ENCODE assay signal across 16 cellular contexts in the genomic region with DNA sequence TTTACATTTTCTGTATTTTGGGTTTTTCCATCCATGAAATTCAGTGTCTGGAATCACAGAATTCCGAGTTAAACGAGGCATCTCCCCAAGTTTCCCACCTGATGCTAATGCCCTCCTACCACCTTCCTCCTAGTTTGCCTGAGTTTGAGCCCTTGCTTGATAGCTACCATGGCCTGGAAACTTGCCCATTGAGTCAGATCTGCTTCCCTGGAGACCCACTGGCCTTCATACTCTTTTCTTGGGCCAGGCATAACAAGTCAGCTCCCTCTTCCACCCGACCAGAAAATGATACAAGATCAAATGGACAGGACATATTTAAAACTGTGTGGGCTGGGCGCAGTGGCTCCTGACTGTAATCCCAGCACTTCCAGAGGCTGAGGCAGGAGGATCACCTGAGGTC. TPM values are rescaled to one million over a fixed set of nuclear protein-coding genes. Genes with fewer than 3 reads are reported as not detected.
DNase-seq lines count a peak whose midpoint lies in the region; ATAC-seq and TF ChIP-seq lines count a peak whose summit lies in the region.
"Had no signal": no experiment of that assay in that cellular context is flagged by ENCODE, and none has a peak within 500 bp of the region (broad histone marks: within the 10 kb centered on the region; RNA-seq: fewer than 3 reads in every experiment).

No MANE protein-coding gene starts in this region.

- H3K27ac Mint-ChIP-seq in activated T-cell treated with anti-CD3 and anti-CD28 coated beads, Interleukin-2, amount 50 U/mL, for 24 hours = peak overlapping the region; percentile 23
- peak overlapping the region; percentile 12 for H3K27ac Mint-ChIP-seq in central memory CD8-positive, alpha-beta T cell (ENCODE audit: low read depth)
- H3K27ac Mint-ChIP-seq: CD8-positive, alpha-beta T cell had no signal

- no peak overlapping the region for H3K27ac ChIP-seq in osteoblast (ENCODE audit: low read depth, low read length)
- H3K27ac ChIP-seq in effector memory CD4-positive, alpha-beta T cell (ENCODE audit: insufficient read depth, low read length, poor library complexity, severe bottlenecking) = no peak overlapping the region
- H3K27ac ChIP-seq: 22Rv1, GM23248 had no signal

- no peaks in the 10 kb centered on the region for H3K27me3 Mint-ChIP-seq in activated T-cell treated with anti-CD3 and anti-CD28 coated beads, Interleukin-2, amount 50 U/mL, for 24 hours
- no peaks in the 10 kb centered on the region for H3K27me3 Mint-ChIP-seq in central memory CD8-positive, alpha-beta T cell

- no peak for ATAC-seq in central memory CD8-positive, alpha-beta T cell (replicated peaks; ENCODE audit: extremely low read depth, poor library complexity, severe bottlenecking)
- no peak for ATAC-seq in HG03565 (IDR thresholded peaks at IDR 0.05; ENCODE audit: unreplicated experiment)
- ATAC-seq: CD8-positive, alpha-beta T cell; HCT116 had no signal

- H4K20me1 ChIP-seq in osteoblast (ENCODE audit: insufficient read depth, low read length) = peaks cover 6% of the 10 kb centered on the region

- H3K9me3 Mint-ChIP-seq in activated T-cell treated with anti-CD3 and anti-CD28 coated beads, Interleukin-2, amount 50 U/mL, for 24 hours = no peaks in the 10 kb centered on the region
- H3K9me3 Mint-ChIP-seq in central memory CD8-positive, alpha-beta T cell = no peaks in the 10 kb centered on the region
- H3K9me3 Mint-ChIP-seq: CD14-positive monocyte; CD8-positive, alpha-beta T cell had no signal

- H3K4me2 ChIP-seq in osteoblast (ENCODE audit: insufficient read depth, low read length) = no peak overlapping the region

- TF ChIP-seq CTCF in osteoblast (IDR thresholded peaks at IDR 0.05; ENCODE audit: extremely low read depth, low read depth, low read length) = no peak

- H3K4me1 Mint-ChIP-seq in activated T-cell treated with anti-CD3 and anti-CD28 coated beads, Interleukin-2, amount 50 U/mL, for 24 hours (ENCODE audit: low read depth) = peaks cover 3% of the 10 kb centered on the region
- peaks cover 26% of the 10 kb centered on the region for H3K4me1 Mint-ChIP-seq in central memory CD8-positive, alpha-beta T cell

- H2AFZ ChIP-seq in osteoblast (ENCODE audit: low read length) = no peak overlapping the region
- H2AFZ ChIP-seq: GM23248 had no signal

- no peaks in the 10 kb centered on the region for H3K4me1 ChIP-seq in osteoblast (ENCODE audit: insufficient read depth, low read length)
- H3K4me1 ChIP-seq in effector memory CD4-positive, alpha-beta T cell (ENCODE audit: control insufficient read depth, insufficient read depth, low read length, poor library complexity, severe bottlenecking) = no peaks in the 10 kb centered on the region

- H3K36me3 Mint-ChIP-seq in activated T-cell treated with anti-CD3 and anti-CD28 coated beads, Interleukin-2, amount 50 U/mL, for 24 hours (ENCODE audit: low read depth) = peaks cover 95% of the 10 kb centered on the region
- H3K36me3 Mint-ChIP-seq in central memory CD8-positive, alpha-beta T cell (ENCODE audit: insufficient read depth) = peaks cover 63% of the 10 kb centered on the region

- no peaks in the 10 kb centered on the region for H3K27me3 ChIP-seq in osteoblast (ENCODE audit: insufficient read depth, low read length)
- no peaks in the 10 kb centered on the region for H3K27me3 ChIP-seq in effector memory CD4-positive, alpha-beta T cell (replicated peaks; ENCODE audit: control insufficient read depth, insufficient read depth, low read length, poor library complexity, severe bottlenecking)

- no peak for DNase-seq in activated T-cell treated with anti-CD3 and anti-CD28 coated beads, Interleukin-2, amount 50 U/mL, for 24 hours
- DNase-seq in activated T-cell treated with anti-CD3 and anti-CD28 coated beads, Interleukin-2, amount 50 U/mL, for 48 hours = no peak
- no peak for DNase-seq in central memory CD8-positive, alpha-beta T cell (ENCODE audit: low spot score in 2 of 2)
- peak; percentile 52 for DNase-seq in fibroblast of peridontal ligament (ENCODE audit: extremely low read depth)
- peak; percentile 89 for DNase-seq in osteoblast (ENCODE audit: insufficient read length, low spot score, missing footprints)
- DNase-seq in effector memory CD4-positive, alpha-beta T cell = no peak
- no peak for DNase-seq in activated CD4-positive, alpha-beta T cell treated with anti-CD3 and anti-CD28 coated beads, Interleukin-2, amount 50 U/mL, for 48 hours
- DNase-seq: CD8-positive, alpha-beta T cell; COR-L47; DMS53; GM23248 had no signal

- no peaks in the 10 kb centered on the region for H3K9me3 ChIP-seq in osteoblast (ENCODE audit: low read depth, low read length)
- H3K9me3 ChIP-seq in effector memory CD4-positive, alpha-beta T cell (ENCODE audit: control insufficient read depth, low read length) = no peaks in the 10 kb centered on the region

- H3K36me3 ChIP-seq in osteoblast (ENCODE audit: insufficient read depth, low read length) = peaks cover 74% of the 10 kb centered on the region
- peaks cover 75% of the 10 kb centered on the region for H3K36me3 ChIP-seq in effector memory CD4-positive, alpha-beta T cell (ENCODE audit: control insufficient read depth, insufficient read depth, low read length)

- H3K79me2 ChIP-seq in osteoblast (ENCODE audit: insufficient read depth, low read length) = no peaks in the 10 kb centered on the region

- no peak overlapping the region for H3K4me3 ChIP-seq in osteoblast (ENCODE audit: insufficient read depth, low read length)
- no peak overlapping the region for H3K4me3 ChIP-seq in effector memory CD4-positive, alpha-beta T cell (ENCODE audit: insufficient read depth, low read depth, low read length, poor library complexity, severe bottlenecking)
- H3K4me3 ChIP-seq: GM23248 had no signal

- H3K4me3 Mint-ChIP-seq in activated T-cell treated with anti-CD3 and anti-CD28 coated beads, Interleukin-2, amount 50 U/mL, for 24 hours = no peak overlapping the region
- H3K4me3 Mint-ChIP-seq in central memory CD8-positive, alpha-beta T cell = no peak overlapping the region
- H3K4me3 Mint-ChIP-seq: CD14-positive monocyte; CD8-positive, alpha-beta T cell had no signal

RNA-seq across cellular contexts. Expression of gene SETD1A, which starts 10.2 kb away (rescaled TPM):
- 2.2 and 2.9 TPM in 2 replicates for total RNA-seq in osteoblast

RNA-seq across cellular contexts. Expression of gene HSD3B7, which starts 17.2 kb away (rescaled TPM):
- total RNA-seq in osteoblast = 45.6 and 47.7 TPM in 2 replicates

RNA-seq across cellular contexts. Expression of gene ORAI3, which starts 18.9 kb away (rescaled TPM):
- total RNA-seq in osteoblast = 63.3 and 66.0 TPM in 2 replicates

RNA-seq across cellular contexts. Expression of gene STX1B, which starts 42.6 kb away (rescaled TPM):
- total RNA-seq in osteoblast = 0.72 and 2.9 TPM in 2 replicates
- total RNA-seq: HT-29 had no signal

RNA-seq across cellular contexts. Expression of gene FBXL19, which starts 44.4 kb away (rescaled TPM):
- 12.7 and 14.5 TPM in 2 replicates for total RNA-seq in osteoblast

Comparison
In these comparisons a context has a peak if more than half of its experiments do, and no peak if none do; other contexts are left out.
1. DNase-seq: peak in fibroblast of peridontal ligament (single experiment) and osteoblast (single experiment); none in activated T-cell treated with anti-CD3 and anti-CD28 coated beads, Interleukin-2, amount 50 U/mL, for 24 hours (single experiment), activated T-cell treated with anti-CD3 and anti-CD28 coated beads, Interleukin-2, amount 50 U/mL, for 48 hours (0 of 2), central memory CD8-positive, alpha-beta T cell (0 of 2), effector memory CD4-positive, alpha-beta T cell (0 of 3) and activated CD4-positive, alpha-beta T cell treated with anti-CD3 and anti-CD28 coated beads, Interleukin-2, amount 50 U/mL, for 48 hours (0 of 2).